In genomic region chr2:173680574-173680973, GRCh38 we compare ENCODE assay signal across 21 cellular contexts.
DNase-seq lines count a peak whose midpoint lies in the region; ATAC-seq and TF ChIP-seq lines count a peak whose summit lies in the region.
"Had no signal": no experiment of that assay in that cellular context is flagged by ENCODE, and none has a peak within 500 bp of the region (broad histone marks: within the 10 kb centered on the region; RNA-seq: fewer than 3 reads in every experiment).

No MANE protein-coding gene starts in this region.

- POLR2A ChIA-PET in activated CD4-positive, alpha-beta T cell treated with anti-CD3 and anti-CD28 coated beads for 36 hours (lab: Charles Lee): no interaction called here

- H4K20me1 ChIP-seq in osteoblast (ENCODE audit: insufficient read depth, low read length): no peaks in the 10 kb centered on the region

- H3K27me3 Mint-ChIP-seq in activated CD4-positive, alpha-beta T cell treated with anti-CD3 and anti-CD28 coated beads for 36 hours: peaks cover 16% of the 10 kb centered on the region

- H3K4me3 Mint-ChIP-seq in activated CD4-positive, alpha-beta T cell treated with anti-CD3 and anti-CD28 coated beads for 36 hours: no peak overlapping the region

- DNase-seq in ELR (ENCODE audit: low read depth) (peak; percentile 29), MG63 (peak; percentile 12), epithelial cell of esophagus (ENCODE audit: low read depth) (peak; percentile 33), osteoblast (ENCODE audit: insufficient read length, low spot score, missing footprints) (no peak), hypothalamus (lab: John Stamatoyannopoulos, UW) (no peak), occipital lobe (lab: John Stamatoyannopoulos, UW) (no peak)
- DNase-seq in activated T-cell treated with anti-CD3 and anti-CD28 coated beads, Interleukin-2, amount 50 U/mL, for 1 hour: no peak
- no peak for DNase-seq in activated CD4-positive, alpha-beta T cell treated with anti-CD3 and anti-CD28 coated beads for 36 hours
- DNase-seq: GM23248, KG1, NCI-H1092 treated with DMSO at 0.1 percent for 48 hours, NCI-H1436, NCI-H187, NCI-H2081 treated with DMSO at 0.1 percent for 48 hours, NCI-H2171, NCI-H226, NCI-H510A, NCI-H69, Peyer's patch had no signal

- H3K4me1 Mint-ChIP-seq in activated CD4-positive, alpha-beta T cell treated with anti-CD3 and anti-CD28 coated beads for 36 hours: no peaks in the 10 kb centered on the region

- H3K9me3 ChIP-seq in MG63 (no peaks in the 10 kb centered on the region), osteoblast (ENCODE audit: low read depth, low read length) (no peaks in the 10 kb centered on the region)
- H3K9me3 ChIP-seq: HAP-1 had no signal

- H3K36me3 Mint-ChIP-seq in activated CD4-positive, alpha-beta T cell treated with anti-CD3 and anti-CD28 coated beads for 36 hours (ENCODE audit: low read depth): no peaks in the 10 kb centered on the region

- H3K9me3 Mint-ChIP-seq in activated CD4-positive, alpha-beta T cell treated with anti-CD3 and anti-CD28 coated beads for 36 hours (ENCODE audit: low read depth): peaks cover 2% of the 10 kb centered on the region

- H3K27ac ChIP-seq in osteoblast (ENCODE audit: low read depth, low read length): no peak overlapping the region
- H3K27ac ChIP-seq: GM23248, Peyer's patch had no signal

- H3K4me2 ChIP-seq in osteoblast (ENCODE audit: insufficient read depth, low read length): peak overlapping the region; percentile 7

- H3K4me1 ChIP-seq in osteoblast (ENCODE audit: insufficient read depth, low read length): no peaks in the 10 kb centered on the region
- H3K4me1 ChIP-seq: Peyer's patch had no signal

- H3K27me3 ChIP-seq in MG63 (no peaks in the 10 kb centered on the region), osteoblast (ENCODE audit: insufficient read depth, low read length) (peaks cover 3% of the 10 kb centered on the region)
- H3K27me3 ChIP-seq: Peyer's patch had no signal

- H3K4me3 ChIP-seq in MG63 (no peak overlapping the region), epithelial cell of esophagus (ENCODE audit: low read length) (no peak overlapping the region), osteoblast (ENCODE audit: insufficient read depth, low read length) (no peak overlapping the region)
- H3K4me3 ChIP-seq: GM12878, GM23248, HAP-1, Peyer's patch had no signal

- H3K27ac Mint-ChIP-seq in activated CD4-positive, alpha-beta T cell treated with anti-CD3 and anti-CD28 coated beads for 36 hours: no peak overlapping the region

- intact Hi-C loops in activated CD4-positive, alpha-beta T cell treated with anti-CD3 and anti-CD28 coated beads for 36 hours (cut with DNase I, micrococcal nuclease): no loop called here

- no peaks in the 10 kb centered on the region for H3K79me2 ChIP-seq in osteoblast (ENCODE audit: insufficient read depth, low read length)

- TF ChIP-seq CTCF in epithelial cell of esophagus (IDR thresholded peaks at IDR 0.05; ENCODE audit: insufficient read depth, low read depth, low read length, missing control alignments): no peak
- no peak for TF ChIP-seq CTCF in osteoblast (IDR thresholded peaks at IDR 0.05; ENCODE audit: extremely low read depth, low read depth, low read length)

- H3K36me3 ChIP-seq in MG63 (no peaks in the 10 kb centered on the region), osteoblast (ENCODE audit: insufficient read depth, low read length) (no peaks in the 10 kb centered on the region)
- H3K36me3 ChIP-seq: HAP-1, Peyer's patch had no signal

- CTCF ChIA-PET in activated CD4-positive, alpha-beta T cell treated with anti-CD3 and anti-CD28 coated beads for 36 hours (lab: Charles Lee): no interaction called here

- H2AFZ ChIP-seq in osteoblast (ENCODE audit: low read length): peak overlapping the region; percentile 47
- H2AFZ ChIP-seq: GM23248 had no signal

- ATAC-seq in activated CD4-positive, alpha-beta T cell treated with anti-CD3 and anti-CD28 coated beads for 36 hours: no peak
- ATAC-seq: GM12878 had no signal

Comparison
In these comparisons a context has a peak if more than half of its experiments do, and no peak if none do; other contexts are left out.
1. DNase-seq: peak in ELR (single experiment), MG63 (single experiment) and epithelial cell of esophagus (single experiment); none in osteoblast (single experiment), hypothalamus (0 of 51), activated T-cell treated with anti-CD3 and anti-CD28 coated beads, Interleukin-2, amount 50 U/mL, for 1 hour (single experiment), activated CD4-positive, alpha-beta T cell treated with anti-CD3 and anti-CD28 coated beads for 36 hours (single experiment) and occipital lobe (single experiment).